ENCODE assay signal across 8 cellular contexts in the genomic region with DNA sequence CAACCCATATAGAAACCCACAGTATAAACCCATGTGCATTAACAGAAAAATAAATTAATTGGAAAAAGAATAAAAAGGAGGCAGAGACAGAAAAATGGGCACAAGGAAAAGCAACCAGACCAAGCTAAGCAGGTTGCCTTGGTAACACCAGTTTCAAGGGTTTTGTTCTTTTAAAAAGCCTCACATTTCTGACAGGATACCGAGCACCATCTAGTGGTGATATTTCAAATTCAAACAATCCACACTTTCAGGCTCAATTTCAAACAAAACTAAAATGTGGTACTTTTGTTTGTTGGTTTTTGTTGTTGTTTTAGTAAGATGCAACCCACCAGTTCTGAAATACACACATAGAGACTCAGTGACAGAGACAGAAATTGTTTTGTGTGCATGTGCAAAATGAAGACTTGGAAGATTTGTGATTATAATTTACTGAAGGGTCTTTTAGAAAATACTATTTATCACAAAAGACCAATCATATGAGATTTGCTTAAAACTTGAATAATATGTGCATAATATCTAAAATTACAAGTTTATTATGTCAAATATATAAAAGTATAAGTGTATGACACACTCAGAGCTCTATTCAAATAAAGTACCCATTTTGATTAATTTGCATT.
DNase-seq lines count a peak whose midpoint lies in the region; ATAC-seq and TF ChIP-seq lines count a peak whose summit lies in the region.

No MANE protein-coding gene starts in this region.

- no peaks in the 10 kb centered on the region for H3K27me3 ChIP-seq in mammary epithelial cell (ENCODE audit: insufficient read depth, low read length)

- WGBS in mammary epithelial cell (ENCODE audit: low coverage, missing lambda C conversion rate), result 0% methylated on average over 1 of the region's 1 CpG

- H3K27ac ChIP-seq in mammary epithelial cell (ENCODE audit: insufficient read depth, low read depth, low read length), result no peak overlapping the region

- ATAC-seq in GM19467 (IDR thresholded peaks at IDR 0.05; ENCODE audit: unreplicated experiment) (peak; percentile 95), HG03442 (IDR thresholded peaks at IDR 0.05; ENCODE audit: unreplicated experiment) (peak; percentile 94)
- ATAC-seq in activated CD4-positive, alpha-beta T cell treated with anti-CD3 and anti-CD28 coated beads for 36 hours, result no peak

- H3K27me3 Mint-ChIP-seq in activated CD4-positive, alpha-beta T cell treated with anti-CD3 and anti-CD28 coated beads for 36 hours, result peaks cover 3% of the 10 kb centered on the region

- no peak overlapping the region for H3K4me3 Mint-ChIP-seq in activated CD4-positive, alpha-beta T cell treated with anti-CD3 and anti-CD28 coated beads for 36 hours

- H3K9ac ChIP-seq in mammary epithelial cell (ENCODE audit: insufficient read depth, low read length), result no peak overlapping the region

- no peaks in the 10 kb centered on the region for H3K36me3 ChIP-seq in mammary epithelial cell (ENCODE audit: insufficient read depth, low read length)

- intact Hi-C loops in mammary epithelial cell (cut with micrococcal nuclease), result loop anchor here (1.0 kb wide), 1 partner anchor 36 kb away; no protein-coding TSS in a partner anchor
- intact Hi-C loops in activated CD4-positive, alpha-beta T cell treated with anti-CD3 and anti-CD28 coated beads for 36 hours (cut with DNase I, micrococcal nuclease), result loop anchor here in 1 of 2 experiments (10.0 kb wide), 2 partner anchors 247 to 1543 kb away; no protein-coding TSS in a partner anchor

- POLR2A ChIA-PET in activated CD4-positive, alpha-beta T cell treated with anti-CD3 and anti-CD28 coated beads for 36 hours (lab: Charles Lee), result no interaction called here

- H3K36me3 Mint-ChIP-seq in activated CD4-positive, alpha-beta T cell treated with anti-CD3 and anti-CD28 coated beads for 36 hours (ENCODE audit: low read depth), result no peaks in the 10 kb centered on the region

- no peak overlapping the region for H2AFZ ChIP-seq in mammary epithelial cell (ENCODE audit: low read depth, low read length)

- DNase-seq in DMS79 treated with DMSO at 0.1 percent for 48 hours (lab: John Stamatoyannopoulos, UW) (peak; percentile 36), NCI-H526 (lab: John Stamatoyannopoulos, UW) (peak; percentile 5 to 44), mammary epithelial cell (peak; percentile 11), midbrain (lab: John Stamatoyannopoulos, UW) (peak; percentile 47), occipital lobe (lab: John Stamatoyannopoulos, UW) (no peak)
- no peak for DNase-seq in activated CD4-positive, alpha-beta T cell treated with anti-CD3 and anti-CD28 coated beads for 36 hours

- CTCF ChIA-PET in mammary epithelial cell (lab: Charles Lee; ENCODE audit: low non-redundant PET), result interaction anchor here (0.7 kb wide), 2 partner anchors 321 to 503 kb away, joined by 3 read pairs; no protein-coding TSS in a partner anchor
- CTCF ChIA-PET in activated CD4-positive, alpha-beta T cell treated with anti-CD3 and anti-CD28 coated beads for 36 hours (lab: Charles Lee), result interaction anchor here (1.3 to 1.8 kb wide), 4 partner anchors 8 to 36 kb away, joined by 3 to 6 read pairs (median 4); no protein-coding TSS in a partner anchor

- H3K9me3 ChIP-seq in mammary epithelial cell (replicated peaks; ENCODE audit: insufficient read depth, low read length), result no peaks in the 10 kb centered on the region

- H3K9me3 Mint-ChIP-seq in activated CD4-positive, alpha-beta T cell treated with anti-CD3 and anti-CD28 coated beads for 36 hours (ENCODE audit: low read depth), result no peaks in the 10 kb centered on the region

- H3K79me2 ChIP-seq in mammary epithelial cell (ENCODE audit: insufficient read depth, low read length), result no peaks in the 10 kb centered on the region

- no peak overlapping the region for H3K4me2 ChIP-seq in mammary epithelial cell (ENCODE audit: insufficient read depth, low read depth, low read length)

- no peaks in the 10 kb centered on the region for H4K20me1 ChIP-seq in mammary epithelial cell (ENCODE audit: insufficient read depth, low read length)

- H3K4me1 Mint-ChIP-seq in activated CD4-positive, alpha-beta T cell treated with anti-CD3 and anti-CD28 coated beads for 36 hours, result no peaks in the 10 kb centered on the region

- in situ Hi-C loops in mammary epithelial cell (cut with MboI; ENCODE audit: low sequenced_read_pairs in 2 of 2), result no loop called here

- H3K4me3 ChIP-seq in mammary epithelial cell (replicated peaks in 1 of 3; ENCODE audit: insufficient read depth in 1 of 3, low read depth in 2 of 3, low read length in 3 of 3), result no peak overlapping the region

- no TSS peak for BruUV-seq in mammary epithelial cell (replicated peaks; lab: Mats Ljungman, UMichigan)

- no peaks in the 10 kb centered on the region for H3K4me1 ChIP-seq in mammary epithelial cell (ENCODE audit: insufficient read depth, low read length)

- dilution Hi-C loops in mammary epithelial cell (cut with HindIII; ENCODE audit: low sequenced_read_pairs), result no loop called here

- TF ChIP-seq CTCF in mammary epithelial cell (conservative IDR thresholded peaks at IDR 0.05 in 1 of 2, IDR thresholded peaks at IDR 0.05 in 1 of 2; ENCODE audit: extremely low read depth in 1 of 2, insufficient read depth in 1 of 2, low read depth in 1 of 2, low read length in 2 of 2), result peak; percentile 67 to 71

- no peak overlapping the region for H3K27ac Mint-ChIP-seq in activated CD4-positive, alpha-beta T cell treated with anti-CD3 and anti-CD28 coated beads for 36 hours

Comparison
In these comparisons a context has a peak if more than half of its experiments do, and no peak if none do; other contexts are left out.
1. DNase-seq: peak in DMS79 treated with DMSO at 0.1 percent for 48 hours (single experiment), NCI-H526 (2 of 2), mammary epithelial cell (single experiment) and midbrain (single experiment); none in activated CD4-positive, alpha-beta T cell treated with anti-CD3 and anti-CD28 coated beads for 36 hours (single experiment) and occipital lobe (single experiment).